Comparison of ENCODE assay signal across 21 cellular contexts in genomic region chr11:68767672-68768071, GRCh38.
"Had no signal": no experiment of that assay in that cellular context is flagged by ENCODE, and none has a peak within 500 bp of the region (broad histone marks: within the 10 kb centered on the region; RNA-seq: fewer than 3 reads in every experiment).

No MANE protein-coding gene starts in this region.

- H3K4me1 ChIP-seq: SJSA1 had no signal

- H3K27me3 ChIP-seq: SJSA1 had no signal

- H3K9me3 ChIP-seq: SJSA1 had no signal

- H3K4me3 ChIP-seq: SJSA1, SK-N-MC had no signal

- H3K27ac ChIP-seq: KMS-11, SJSA1, SK-N-MC had no signal

- DNase-seq: IMR-90, Kasumi-1, MM.1S, NCI-H1092 treated with DMSO at 0.1 percent for 48 hours, NCI-H1436, NCI-H187, NCI-H2029, NCI-H2081 treated with DMSO at 0.1 percent for 48 hours, NCI-H2171, NCI-H226, NCI-H446, NCI-H510A, NCI-H524 treated with DMSO at 0.1 percent for 48 hours, NCI-H69, NCI-H774, Right ventricle myocardium superior, RPMI8226, SIG-M5 had no signal
